27 cellular contexts compared by ENCODE assay signal in genomic region chr11:134246678-134247077, GRCh38. TPM values are rescaled to one million over a fixed set of nuclear protein-coding genes. Genes with fewer than 3 reads are reported as not detected.
"Had no signal": no experiment of that assay in that cellular context is flagged by ENCODE, and none has a peak within 500 bp of the region (broad histone marks: within the 10 kb centered on the region; RNA-seq: fewer than 3 reads in every experiment).

No MANE protein-coding gene starts in this region.

- DNase-seq: activated B cell treated with CpG ODN at 0.5 μM for 24 hours; activated CD4-positive, alpha-beta T cell treated with anti-CD3 and anti-CD28 coated beads, Interleukin-2, amount 50 U/mL, for 4 hours; activated gamma-delta T cell; amygdala; central memory CD4-positive, alpha-beta T cell; esophagus squamous epithelium; foreskin melanocyte; left lung; lower lobe of right lung; mesendoderm; retina; sigmoid colon; small intestine; stimulated activated CD4-positive, alpha-beta T cell treated with anti-CD3 and anti-CD28 coated beads, Interleukin-4, amount 100 ng/mL, for 24 hours; stimulated activated naive CD8-positive, alpha-beta T cell treated with anti-CD3 and anti-CD28 coated beads, Interleukin-15, amount 100 ng/mL, for 72 hours; substantia nigra; T-helper 2 cell; uterus had no signal

- H3K27me3 Mint-ChIP-seq: activated B cell treated with CpG ODN at 0.5 μM for 24 hours; dendritic cell treated with granulocyte-macrophage colony-stimulating factor and Interleukin-4, amounts not matched to agents 40 ng/mL and 50 ng/mL, for 4 days; natural killer cell treated with Interleukin-12 subunit alpha and Interleukin-12 subunit beta and Interleukin-15 and Interleukin-18, amount 100 ng/mL, for 72 hours; stimulated activated memory B cell treated with anti-CD40 and anti-IgM and Interleukin-4, amounts not matched to agents 10 μg/mL and 1 μg/mL and 100 μg/mL, for 72 hours; stimulated activated naive CD8-positive, alpha-beta T cell treated with anti-CD3 and anti-CD28 coated beads, Interleukin-15, amount 100 ng/mL, for 72 hours; type B pancreatic cell had no signal

- H3K4me3 Mint-ChIP-seq: activated B cell treated with CpG ODN at 0.5 μM for 24 hours; activated T-helper 1 cell treated with anti-CD3 and anti-CD28 coated beads, Interleukin-12 subunit alpha, Interleukin-12 subunit beta, Interleukin-2, Interleukin-4 antibody, amounts not matched to agents 30 ng/mL and 10 ng/mL and 1 ng/mL, durations not matched to agents 14 hours and 24 hours and 36 hours; dendritic cell treated with granulocyte-macrophage colony-stimulating factor and Interleukin-4, amounts not matched to agents 40 ng/mL and 50 ng/mL, for 4 days; natural killer cell treated with Interleukin-12 subunit alpha and Interleukin-12 subunit beta and Interleukin-15 and Interleukin-18, amount 100 ng/mL, for 72 hours; stimulated activated memory B cell treated with anti-CD40 and anti-IgM and Interleukin-4, amounts not matched to agents 10 μg/mL and 1 μg/mL and 100 μg/mL, for 72 hours; stimulated activated naive CD8-positive, alpha-beta T cell treated with anti-CD3 and anti-CD28 coated beads, Interleukin-15, amount 100 ng/mL, for 72 hours; type B pancreatic cell had no signal

- H3K27ac ChIP-seq: breast epithelium, epithelial cell of prostate, esophagus squamous epithelium, left lung, lower lobe of right lung, sigmoid colon, uterus had no signal

- H3K9me3 Mint-ChIP-seq: activated B cell treated with CpG ODN at 0.5 μM for 24 hours; activated T-helper 1 cell treated with anti-CD3 and anti-CD28 coated beads, Interleukin-12 subunit alpha, Interleukin-12 subunit beta, Interleukin-2, Interleukin-4 antibody, amounts not matched to agents 30 ng/mL and 10 ng/mL and 1 ng/mL, durations not matched to agents 14 hours and 24 hours and 36 hours; dendritic cell treated with granulocyte-macrophage colony-stimulating factor and Interleukin-4, amounts not matched to agents 40 ng/mL and 50 ng/mL, for 4 days; natural killer cell treated with Interleukin-12 subunit alpha and Interleukin-12 subunit beta and Interleukin-15 and Interleukin-18, amount 100 ng/mL, for 72 hours; stimulated activated memory B cell treated with anti-CD40 and anti-IgM and Interleukin-4, amounts not matched to agents 10 μg/mL and 1 μg/mL and 100 μg/mL, for 72 hours; stimulated activated naive CD8-positive, alpha-beta T cell treated with anti-CD3 and anti-CD28 coated beads, Interleukin-15, amount 100 ng/mL, for 72 hours; type B pancreatic cell had no signal

- H3K36me3 ChIP-seq: uterus had no signal

- ATAC-seq: left lung; lower lobe of right lung; natural killer cell treated with Interleukin-12 subunit alpha and Interleukin-12 subunit beta and Interleukin-15 and Interleukin-18, amount 100 ng/mL, for 72 hours; stimulated activated memory B cell treated with anti-CD40 and anti-IgM and Interleukin-4, amounts not matched to agents 10 μg/mL and 1 μg/mL and 100 μg/mL, for 72 hours; stimulated activated naive CD8-positive, alpha-beta T cell treated with anti-CD3 and anti-CD28 coated beads, Interleukin-15, amount 100 ng/mL, for 72 hours had no signal

- H3K27ac Mint-ChIP-seq: activated B cell treated with CpG ODN at 0.5 μM for 24 hours; activated T-helper 1 cell treated with anti-CD3 and anti-CD28 coated beads, Interleukin-12 subunit alpha, Interleukin-12 subunit beta, Interleukin-2, Interleukin-4 antibody, amounts not matched to agents 30 ng/mL and 10 ng/mL and 1 ng/mL, durations not matched to agents 14 hours and 24 hours and 36 hours; dendritic cell treated with granulocyte-macrophage colony-stimulating factor and Interleukin-4, amounts not matched to agents 40 ng/mL and 50 ng/mL, for 4 days; natural killer cell treated with Interleukin-12 subunit alpha and Interleukin-12 subunit beta and Interleukin-15 and Interleukin-18, amount 100 ng/mL, for 72 hours; stimulated activated memory B cell treated with anti-CD40 and anti-IgM and Interleukin-4, amounts not matched to agents 10 μg/mL and 1 μg/mL and 100 μg/mL, for 72 hours; type B pancreatic cell had no signal

- H3K27me3 ChIP-seq: breast epithelium, esophagus squamous epithelium, left lung, sigmoid colon, uterus had no signal

- H3K4me3 ChIP-seq: breast epithelium, esophagus squamous epithelium, left lung, lower lobe of right lung, sigmoid colon, uterus had no signal

- H3K9me3 ChIP-seq: breast epithelium, esophagus squamous epithelium, left lung, lower lobe of right lung, sigmoid colon, uterus had no signal

RNA-seq across cellular contexts. Expression of gene GLB1L3, which starts 29.5 kb away (rescaled TPM):
- total RNA-seq: activated B cell treated with CpG ODN at 0.5 μM for 24 hours, osteoblast, posterior vena cava had no signal
